In genomic region chr20:37032077-37032476, GRCh38 we compare ENCODE assay signal across 37 cellular contexts.
DNase-seq lines count a peak whose midpoint lies in the region; ATAC-seq, FAIRE-seq and TF ChIP-seq lines count a peak whose summit lies in the region.
"Had no signal": no experiment of that assay in that cellular context is flagged by ENCODE, and none has a peak within 500 bp of the region (broad histone marks: within the 10 kb centered on the region; RNA-seq: fewer than 3 reads in every experiment).

No MANE protein-coding gene starts in this region.

- H3K4me3 ChIP-seq in HEK293 (ENCODE audit: low read depth, low read length) = no peak overlapping the region
- no peak overlapping the region for H3K4me3 ChIP-seq in K562
- H3K4me3 ChIP-seq: A549; BLaER1; BLaER1 treated with 17β-estradiol and CSF1 and Interleukin-3, amounts not matched to agents 10 nM and 100 nM had no signal

- intact Hi-C loops in K562 (cut with micrococcal nuclease) = no loop called here

- no peak for TF ChIP-seq RAD21 in K562 (CRISPR knock-in tag; conservative IDR thresholded peaks at IDR 0.05 in 1 of 2, IDR thresholded peaks at IDR 0.05 in 1 of 2)

- TF ChIP-seq CTCF in HEK293 (tag by site-specific recombination; IDR thresholded peaks at IDR 0.05) = no peak
- TF ChIP-seq CTCF in K562 (IDR thresholded peaks at IDR 0.05 in 2 of 3, conservative IDR thresholded peaks at IDR 0.05 in 1 of 3; ENCODE audit: insufficient read depth in 2 of 3, low read depth in 1 of 3, low read length in 3 of 3) = no peak

- H3K9ac ChIP-seq in K562 (ENCODE audit: insufficient read depth in 1 of 2, low read depth in 2 of 2, low read length in 2 of 2) = no peak overlapping the region
- H3K9ac ChIP-seq: BLaER1; BLaER1 treated with 17β-estradiol and CSF1 and Interleukin-3, amounts not matched to agents 10 nM and 100 nM had no signal

- no peaks in the 10 kb centered on the region for H4K20me1 ChIP-seq in K562 (replicated peaks; ENCODE audit: control insufficient read depth, insufficient read depth, low read length)
- H4K20me1 ChIP-seq: BLaER1; BLaER1 treated with 17β-estradiol and CSF1 and Interleukin-3, amounts not matched to agents 10 nM and 100 nM had no signal

- no peak for TF ChIP-seq EP300 in K562 (IDR thresholded peaks at IDR 0.05; ENCODE audit: low read length)

- CTCF ChIA-PET in HEK293 (lab: Yijun Ruan, JAX) = no interaction called here
- CTCF ChIA-PET in K562 (lab: Yijun Ruan, JAX; ENCODE audit: low intra/inter-chr PET ratio) = no interaction called here

- no peak overlapping the region for H3K27ac ChIP-seq in HEK293 (ENCODE audit: extremely low read depth, low read depth, low read length)
- no peak overlapping the region for H3K27ac ChIP-seq in K562 (ENCODE audit: extremely low read depth, low read depth, low read length)
- H3K27ac ChIP-seq: 22Rv1; A549; BLaER1; BLaER1 treated with 17β-estradiol and CSF1 and Interleukin-3, amounts not matched to agents 10 nM and 100 nM; C4-2B had no signal

- H3K9me3 ChIP-seq in HEK293 (ENCODE audit: control insufficient read depth, insufficient read depth, low read depth, low read length) (no peaks in the 10 kb centered on the region), K562 (replicated peaks; ENCODE audit: control insufficient read depth, insufficient read depth, low read depth, low read length) (no peaks in the 10 kb centered on the region; the same call in 1 of the 2 replicates)
- H3K9me3 ChIP-seq: A549, BE2C had no signal

- H3K4me1 Mint-ChIP-seq in T-helper 2 cell treated with Interferon-gamma antibody and Interleukin-4, amounts not matched to agents 5 μg/mL and 100 μg/mL, for 36 hours (ENCODE audit: low read depth) = peaks cover 13% of the 10 kb centered on the region
- H3K4me1 Mint-ChIP-seq: B cell, CD14-positive monocyte had no signal

- no peak for TF ChIP-seq POLR2A in K562 (conservative IDR thresholded peaks at IDR 0.05)

- in situ Hi-C loops in K562 (cut with MboI) = no loop called here

- H3K36me3 Mint-ChIP-seq in T-helper 2 cell treated with Interferon-gamma antibody and Interleukin-4, amounts not matched to agents 5 μg/mL and 100 μg/mL, for 36 hours (ENCODE audit: low read depth) = peaks cover 72% of the 10 kb centered on the region

- POLR2A ChIA-PET in HEK293 (lab: Yijun Ruan, JAX) = no interaction called here
- POLR2A ChIA-PET in K562 (lab: Yijun Ruan, JAX) = no interaction called here

- H3K27ac Mint-ChIP-seq in T-helper 2 cell treated with Interferon-gamma antibody and Interleukin-4, amounts not matched to agents 5 μg/mL and 100 μg/mL, for 36 hours = peak overlapping the region; percentile 41
- H3K27ac Mint-ChIP-seq: B cell; CD4-positive, alpha-beta T cell; CD8-positive, alpha-beta T cell had no signal

- H3K9me3 Mint-ChIP-seq in T-helper 2 cell treated with Interferon-gamma antibody and Interleukin-4, amounts not matched to agents 5 μg/mL and 100 μg/mL, for 36 hours = peaks cover 18% of the 10 kb centered on the region
- H3K9me3 Mint-ChIP-seq: CD14-positive monocyte; CD4-positive, alpha-beta memory T cell; CD4-positive, alpha-beta T cell; CD8-positive, alpha-beta memory T cell; CD8-positive, alpha-beta T cell had no signal

- H3K4me3 Mint-ChIP-seq in T-helper 2 cell treated with Interferon-gamma antibody and Interleukin-4, amounts not matched to agents 5 μg/mL and 100 μg/mL, for 36 hours = no peak overlapping the region
- H3K4me3 Mint-ChIP-seq: B cell; CD14-positive monocyte; CD4-positive, alpha-beta memory T cell; CD4-positive, alpha-beta T cell; CD4-positive, CD25-positive, alpha-beta regulatory T cell; CD8-positive, alpha-beta memory T cell; CD8-positive, alpha-beta T cell had no signal

- H3K79me2 ChIP-seq in K562 (ENCODE audit: control insufficient read depth, insufficient read depth, low read length) = no peaks in the 10 kb centered on the region

- DNase-seq in T-helper 2 cell treated with Interferon-gamma antibody and Interleukin-4, amounts not matched to agents 5 μg/mL and 100 μg/mL, for 36 hours (ENCODE audit: low spot score) = no peak
- no peak for DNase-seq in T-helper 2 cell
- no peak for DNase-seq in HTR-8/SVneo (ENCODE audit: insufficient read length, low spot score)
- no peak for DNase-seq in K562 (ENCODE audit: extremely low read depth in 1 of 4, low spot score in 3 of 4)
- no peak for DNase-seq in stimulated activated CD4-positive, alpha-beta T cell treated with anti-CD3 and anti-CD28 coated beads, Interleukin-4, amount 100 ng/mL, for 1 hour
- no peak for DNase-seq in GM19238 (ENCODE audit: insufficient read length, low spot score)
- DNase-seq in MV-4-11 (lab: John Stamatoyannopoulos, UW) = no peak
- DNase-seq: 8988T; ACHN; AML-193; BE2C; C1 segment of cervical spinal cord; Caco-2; Calu3; CD4-positive, alpha-beta memory T cell; CD4-positive, alpha-beta T cell; CD4-positive, CD25-positive, alpha-beta regulatory T cell; CD8-positive, alpha-beta memory T cell; CD8-positive, alpha-beta T cell; COR-L47; DMS 273 treated with DMSO at 0.1 percent for 48 hours; DMS153; DMS53; DMS79; DMS79 treated with DMSO at 0.1 percent for 48 hours; DND-41; EL had no signal

- FAIRE-seq in HTR-8/SVneo (lab: Jason Lieb, UNC) = peak; percentile 54
- FAIRE-seq in K562 (lab: Jason Lieb, UNC) = no peak
- FAIRE-seq: A204.1, A549, D721Med had no signal

- no peak for ATAC-seq in K562
- ATAC-seq: A549; CD8-positive, alpha-beta T cell had no signal

- no peak overlapping the region for H2AFZ ChIP-seq in K562 (ENCODE audit: low read depth, low read length)

- H3K36me3 ChIP-seq in HEK293 (ENCODE audit: control insufficient read depth in 2 of 2, insufficient read depth in 1 of 2, low read length in 2 of 2) (peaks cover 59 to 68% of the 10 kb centered on the region in 2 experiments), K562 (ENCODE audit: control insufficient read depth, insufficient read depth, low read length) (peaks cover 76% of the 10 kb centered on the region)

- no peaks in the 10 kb centered on the region for H3K9me1 ChIP-seq in K562 (ENCODE audit: control insufficient read depth, insufficient read depth, low read length)

- BruUV-seq in K562 (replicated peaks; lab: Mats Ljungman, UMichigan) = no TSS peak

- 93% methylated on average over 4 of the region's 4 CpGs for WGBS in K562 (ENCODE audit: insufficient coverage, low coverage, missing lambda C conversion rate)

- no peaks in the 10 kb centered on the region for H3K27me3 Mint-ChIP-seq in T-helper 2 cell treated with Interferon-gamma antibody and Interleukin-4, amounts not matched to agents 5 μg/mL and 100 μg/mL, for 36 hours (ENCODE audit: low read depth)
- H3K27me3 Mint-ChIP-seq: B cell; CD4-positive, alpha-beta memory T cell; CD4-positive, alpha-beta T cell; CD4-positive, CD25-positive, alpha-beta regulatory T cell; CD8-positive, alpha-beta memory T cell had no signal

- no peaks in the 10 kb centered on the region for H3K27me3 ChIP-seq in K562 (ENCODE audit: control insufficient read depth in 2 of 2, insufficient read depth in 2 of 2, low read length in 2 of 2)
- H3K27me3 ChIP-seq: BE2C; BLaER1; BLaER1 treated with 17β-estradiol and CSF1 and Interleukin-3, amounts not matched to agents 10 nM and 100 nM had no signal

- no peak overlapping the region for H3K4me2 ChIP-seq in K562 (ENCODE audit: insufficient read depth, low read length)
- H3K4me2 ChIP-seq: A549; BLaER1; BLaER1 treated with 17β-estradiol and CSF1 and Interleukin-3, amounts not matched to agents 10 nM and 100 nM had no signal

- H3K4me1 ChIP-seq in HEK293 (ENCODE audit: control insufficient read depth, insufficient read depth, low read length) = no peaks in the 10 kb centered on the region
- H3K4me1 ChIP-seq in K562 (replicated peaks in 1 of 2; ENCODE audit: control insufficient read depth in 2 of 2, insufficient read depth in 2 of 2, low read length in 2 of 2) = no peaks in the 10 kb centered on the region; a peak in 2 of 5 replicates
- H3K4me1 ChIP-seq: A549; BE2C; BLaER1; BLaER1 treated with 17β-estradiol and CSF1 and Interleukin-3, amounts not matched to agents 10 nM and 100 nM; Caco-2 had no signal

TF ChIP-seq in HEK293, 187 proteins besides CTCF, POLR2A, EP300 and RAD21:
- no peak for TF ChIP-seq ZNF658 (tag by site-specific recombination; IDR thresholded peaks at IDR 0.05)
- TF ChIP-seq ZNF146 (tag by site-specific recombination; IDR thresholded peaks at IDR 0.05) = peak; percentile 94
- TF ChIP-seq GLIS2 (tag by site-specific recombination; IDR thresholded peaks at IDR 0.05) = no peak
- no peak for TF ChIP-seq ZNF202 (tag by site-specific recombination; IDR thresholded peaks at IDR 0.05; ENCODE audit: borderline replicate concordance)
- TF ChIP-seq ZNF580 (tag by site-specific recombination; IDR thresholded peaks at IDR 0.05) = no peak
- no peak for TF ChIP-seq BCL11B (tag by site-specific recombination; IDR thresholded peaks at IDR 0.05; ENCODE audit: low read depth)

TF ChIP-seq in K562, 482 proteins besides CTCF, POLR2A, EP300 and RAD21:
- no peak for TF ChIP-seq TAF9B (IDR thresholded peaks at IDR 0.05; ENCODE audit: partially characterized antibody)
- peak; percentile 36 for TF ChIP-seq ZNF146 (CRISPR knock-in tag; IDR thresholded peaks at IDR 0.05; ENCODE audit: unreplicated experiment)
TF ChIP-seq in K562: peak in this region for 1.
